1 cellular context compared by ENCODE assay signal in genomic region chr1:35769759-35770446, GRCh38.
A peak's percentile ranks its signal among the peaks of the same experiment; 100 is the strongest.
TF ChIP-seq lines count a peak whose summit lies in the region.

Gene CLSPN (minus strand): TSS chr1:35769978. CDS start chr1:35769870, 108 bp downstream.

TF ChIP-seq in HEK293, 187 proteins besides CTCF, POLR2A, EP300 and RAD21 (continued from another document and continues in another):
- TF ChIP-seq ZNF362 (tag by site-specific recombination; IDR thresholded peaks at IDR 0.05) (no peak), ZNF645 (tag by site-specific recombination; IDR thresholded peaks at IDR 0.05) (no peak), BCL6B (tag by site-specific recombination; IDR thresholded peaks at IDR 0.05) (no peak), KLF1 (tag by site-specific recombination; IDR thresholded peaks at IDR 0.05) (peak; percentile 58; the same call in 1 of the 2 replicates), HIC1 (tag by site-specific recombination; IDR thresholded peaks at IDR 0.05) (peak; percentile 96), TRIM28 (IDR thresholded peaks at IDR 0.05; ENCODE audit: borderline replicate concordance, low read length) (0 out of 2 replicates have a peak, but pooled peaks have one; percentile 15), SP3 (tag by site-specific recombination; IDR thresholded peaks at IDR 0.05) (peak; percentile 88), ZNF391 (tag by site-specific recombination; IDR thresholded peaks at IDR 0.05; ENCODE audit: borderline replicate concordance, low read depth) (no peak), ZSCAN30 (tag by site-specific recombination; IDR thresholded peaks at IDR 0.05) (peak; percentile 3; the same call in 1 of the 2 replicates), ZNF501 (tag by site-specific recombination; IDR thresholded peaks at IDR 0.05) (no peak), REPIN1 (tag by site-specific recombination; IDR thresholded peaks at IDR 0.05; ENCODE audit: low read depth) (peak; percentile 29; the same call in 1 of the 2 replicates), SCRT1 (tag by site-specific recombination; IDR thresholded peaks at IDR 0.05; ENCODE audit: borderline replicate concordance) (no peak), ZNF518A (tag by site-specific recombination; conservative IDR thresholded peaks at IDR 0.05; ENCODE audit: low read depth) (peak; percentile 76), ZBTB20 (tag by site-specific recombination; IDR thresholded peaks at IDR 0.05) (peak; percentile 4; the same call in 1 of the 2 replicates), ZNF214 (tag by site-specific recombination; IDR thresholded peaks at IDR 0.05; ENCODE audit: borderline replicate concordance) (no peak), KLF9 (tag by site-specific recombination; IDR thresholded peaks at IDR 0.05; ENCODE audit: low read depth) (peak; percentile 88), ZNF202 (tag by site-specific recombination; IDR thresholded peaks at IDR 0.05; ENCODE audit: borderline replicate concordance) (no peak), ZNF48 (tag by site-specific recombination; IDR thresholded peaks at IDR 0.05) (no peak), ZIC2 (tag by site-specific recombination; IDR thresholded peaks at IDR 0.05) (peak; percentile 69), ZNF280D (tag by site-specific recombination; IDR thresholded peaks at IDR 0.05) (0 out of 2 replicates have a peak, but pooled peaks have one; percentile 15), ZNF677 (tag by site-specific recombination; IDR thresholded peaks at IDR 0.05) (no peak), GLIS2 (tag by site-specific recombination; IDR thresholded peaks at IDR 0.05) (peak; percentile 90), OSR2 (tag by site-specific recombination; IDR thresholded peaks at IDR 0.05) (no peak), ZSCAN23 (tag by site-specific recombination; IDR thresholded peaks at IDR 0.05) (0 out of 2 replicates have a peak, but pooled peaks have one; percentile 69), ZNF335 (tag by site-specific recombination; conservative IDR thresholded peaks at IDR 0.05) (peak; percentile 51), ZNF155 (tag by site-specific recombination; IDR thresholded peaks at IDR 0.05) (no peak), ZNF776 (tag by site-specific recombination; IDR thresholded peaks at IDR 0.05; ENCODE audit: borderline replicate concordance) (no peak), ZNF521 (tag by site-specific recombination; IDR thresholded peaks at IDR 0.05) (no peak), ZNF704 (tag by site-specific recombination; IDR thresholded peaks at IDR 0.05) (no peak), ZNF274 (IDR thresholded peaks at IDR 0.05; ENCODE audit: low read length) (no peak), ZNF274 (tag by site-specific recombination; IDR thresholded peaks at IDR 0.05; ENCODE audit: borderline replicate concordance) (no peak), PATZ1 (tag by site-specific recombination; IDR thresholded peaks at IDR 0.05) (peak; percentile 95), ZNF660 (tag by site-specific recombination; IDR thresholded peaks at IDR 0.05) (0 out of 2 replicates have a peak, but pooled peaks have one; percentile 40), ZBTB1 (tag by site-specific recombination; IDR thresholded peaks at IDR 0.05) (no peak), ZNF488 (tag by site-specific recombination; IDR thresholded peaks at IDR 0.05) (no peak), ZNF624 (tag by site-specific recombination; IDR thresholded peaks at IDR 0.05) (no peak), ZFHX2 (tag by site-specific recombination; conservative IDR thresholded peaks at IDR 0.05) (peak; percentile 71), KLF16 (tag by site-specific recombination; IDR thresholded peaks at IDR 0.05) (peak; percentile 59), ZBTB6 (tag by site-specific recombination; IDR thresholded peaks at IDR 0.05) (peak; percentile 5; the same call in 1 of the 2 replicates), SETDB1 (IDR thresholded peaks at IDR 0.05; ENCODE audit: insufficient read length, low read length) (no peak)
